8 cellular contexts compared by ENCODE assay signal in genomic region chr12:50282581-50283229, GRCh38. TPM values are rescaled to one million over a fixed set of nuclear protein-coding genes. Genes with fewer than 3 reads are reported as not detected.
DNase-seq lines count a peak whose midpoint lies in the region; ATAC-seq, FAIRE-seq and TF ChIP-seq lines count a peak whose summit lies in the region.

No MANE protein-coding gene starts in this region.

- no peak for ATAC-seq in HG03457 (IDR thresholded peaks at IDR 0.05; ENCODE audit: unreplicated experiment)

- H3K36me3 ChIP-seq in OCI-LY7 (ENCODE audit: insufficient read depth, low read length), result no peaks in the 10 kb centered on the region
- no peaks in the 10 kb centered on the region for H3K36me3 ChIP-seq in ectodermal cell (ENCODE audit: control insufficient read depth, insufficient read depth, low read length)
- H3K36me3 ChIP-seq in mesendoderm (ENCODE audit: control insufficient read depth, insufficient read depth, low read length), result no peaks in the 10 kb centered on the region

- H2AFZ ChIP-seq in OCI-LY7 (ENCODE audit: low read length), result peak overlapping the region; percentile 51; the same call in 1 of the 2 replicates

- TF ChIP-seq CTCF in OCI-LY7 (conservative IDR thresholded peaks at IDR 0.05; ENCODE audit: low read length), result no peak

- H3K4me3 ChIP-seq in OCI-LY7 (ENCODE audit: low read depth, low read length, poor library complexity, severe bottlenecking) (peak overlapping the region; percentile 66), ectodermal cell (ENCODE audit: insufficient read depth, low read depth, low read length) (peak overlapping the region; percentile 59), mesendoderm (ENCODE audit: low read length) (peak overlapping the region; percentile 22)

- H3K9me3 ChIP-seq in OCI-LY7 (ENCODE audit: low read length) (no peaks in the 10 kb centered on the region), ectodermal cell (ENCODE audit: control insufficient read depth, low read length) (no peaks in the 10 kb centered on the region)

- H4K8ac ChIP-seq in mesendoderm (ENCODE audit: low read depth, low read length), result no peak overlapping the region

- H2AK5ac ChIP-seq in mesendoderm (ENCODE audit: low read length), result no peak overlapping the region

- intact Hi-C loops in OCI-LY7 (cut with micrococcal nuclease; ENCODE audit: unreplicated experiment), result no loop called here

- H4K20me1 ChIP-seq in OCI-LY7 (ENCODE audit: insufficient read depth, low read length), result no peaks in the 10 kb centered on the region

- CTCF ChIA-PET in OCI-LY7 (lab: Charles Lee; ENCODE audit: unreplicated experiment), result interaction anchor here (0.6 kb wide), 1 partner anchor 56 kb away, joined by 4 read pairs; no protein-coding TSS in a partner anchor

- H3K79me1 ChIP-seq in mesendoderm (ENCODE audit: low read length), result no peaks in the 10 kb centered on the region

- FAIRE-seq in H54 (lab: Jason Lieb, UNC), result peak; percentile 23
- FAIRE-seq in urothelium cell line (lab: Jason Lieb, UNC), result no peak

- H3K9me2 ChIP-seq in OCI-LY7 (ENCODE audit: insufficient read depth, low read length), result no peaks in the 10 kb centered on the region

- no peak overlapping the region for H2BK15ac ChIP-seq in mesendoderm (replicated peaks; ENCODE audit: low read depth)

- H3K4me2 ChIP-seq in OCI-LY7 (ENCODE audit: low read length) (peak overlapping the region; percentile 65), mesendoderm (ENCODE audit: low read length) (peak overlapping the region; percentile 61)

- no peak overlapping the region for H2BK120ac ChIP-seq in mesendoderm (ENCODE audit: low read depth, low read length)

- no TSS peak for BruUV-seq in OCI-LY7 (replicated peaks; lab: Mats Ljungman, UMichigan)

- peak overlapping the region; percentile 53 for H3K9ac ChIP-seq in mesendoderm (ENCODE audit: low read length)

- H2BK5ac ChIP-seq in mesendoderm (ENCODE audit: low read length), result no peak overlapping the region

- H3K79me2 ChIP-seq in OCI-LY7 (ENCODE audit: insufficient read depth, low read depth, low read length), result no peaks in the 10 kb centered on the region
- no peaks in the 10 kb centered on the region for H3K79me2 ChIP-seq in mesendoderm (ENCODE audit: control insufficient read depth, insufficient read depth, low read length)

- no peak overlapping the region for H3K4ac ChIP-seq in mesendoderm (ENCODE audit: low read depth, low read length)

- no peak overlapping the region for H3K27ac ChIP-seq in OCI-LY7 (ENCODE audit: low read depth, low read length, poor library complexity, severe bottlenecking)
- H3K27ac ChIP-seq in ectodermal cell (ENCODE audit: insufficient read depth, low read depth, low read length, poor library complexity, severe bottlenecking), result no peak overlapping the region
- H3K27ac ChIP-seq in mesendoderm (ENCODE audit: low read depth, low read length), result no peak overlapping the region

- H3K4me1 ChIP-seq in OCI-LY7 (ENCODE audit: insufficient read depth, low read length, poor library complexity, severe bottlenecking) (no peaks in the 10 kb centered on the region), ectodermal cell (ENCODE audit: control insufficient read depth, insufficient read depth, low read length) (peaks cover 3% of the 10 kb centered on the region), mesendoderm (ENCODE audit: control insufficient read depth, low read depth, low read length) (peaks cover 5% of the 10 kb centered on the region)

- H3K56ac ChIP-seq in mesendoderm (ENCODE audit: low read length), result peak overlapping the region; percentile 40

- DNase-seq in AG20443 (ENCODE audit: low spot score), result peak; percentile 50
- DNase-seq in H54 (ENCODE audit: insufficient read length, low spot score), result peak; percentile 42
- DNase-seq in OCI-LY7 (ENCODE audit: low spot score), result no peak
- DNase-seq in mesendoderm, result no peak
- peak; percentile 19 for DNase-seq in urothelium cell line (ENCODE audit: low spot score)
- no peak for DNase-seq in stimulated activated CD4-positive, alpha-beta T cell treated with anti-CD3 and anti-CD28 coated beads, Interleukin-2, amount 100 ng/mL, for 24 hours

- no peak overlapping the region for H3K18ac ChIP-seq in mesendoderm (ENCODE audit: low read length)

- no peak overlapping the region for H4K5ac ChIP-seq in mesendoderm (ENCODE audit: low read length)

- H3K27me3 ChIP-seq in ectodermal cell (ENCODE audit: control insufficient read depth, insufficient read depth, low read length, poor library complexity, severe bottlenecking) (peaks cover 21% of the 10 kb centered on the region), mesendoderm (ENCODE audit: insufficient read depth, low read length, poor library complexity) (no peaks in the 10 kb centered on the region)

- POLR2A ChIA-PET in OCI-LY7 (lab: Charles Lee), result interaction anchor here (1.0 kb wide), 1 partner anchor 23 kb away, joined by 4 read pairs; no protein-coding TSS in a partner anchor

- TF ChIP-seq POLR2A in H54 (IDR thresholded peaks at IDR 0.05; ENCODE audit: low read depth, low read length), result no peak

- 57 to 62% methylated on average over 19 of the region's 19 CpGs for WGBS in ectodermal cell, 2 experiments
- WGBS in mesendoderm (ENCODE audit: extremely low coverage, insufficient coverage, low lambda C conversion rate), result no CpG with 5 or more reads among the region's 19 CpGs

- no peak overlapping the region for H3K23ac ChIP-seq in mesendoderm (ENCODE audit: low read length)

RNA-seq across cellular contexts. Expression of gene LIMA1, which starts 0.6 kb away (rescaled TPM):
- 6.2 and 7.4 TPM in 2 replicates for total RNA-seq in OCI-LY7 (2014; rRNA removed; shearing (Covaris generic))
- total RNA-seq in OCI-LY7 (2022), result 18.2 and 20.4 TPM in 2 replicates
- polyA plus RNA-seq in ectodermal cell (2013, experiment 1 of 4), result 25.3 TPM
- polyA plus RNA-seq in ectodermal cell (2013, experiment 2 of 4), result 24.4 TPM
- polyA plus RNA-seq in ectodermal cell (2013, experiment 3 of 4), result 22.8 TPM
- 23.3 TPM for polyA plus RNA-seq in ectodermal cell (2013, experiment 4 of 4)
- 94.9 TPM for polyA plus RNA-seq in mesendoderm (2013, experiment 1 of 2)
- polyA plus RNA-seq in mesendoderm (2013, experiment 2 of 2), result 93.3 TPM

Comparison
In these comparisons a context has a peak if more than half of its experiments do, and no peak if none do; other contexts are left out.
1. DNase-seq: peak in AG20443 (single experiment), H54 (single experiment) and urothelium cell line (single experiment); none in OCI-LY7 (single experiment), mesendoderm (single experiment) and stimulated activated CD4-positive, alpha-beta T cell treated with anti-CD3 and anti-CD28 coated beads, Interleukin-2, amount 100 ng/mL, for 24 hours (0 of 2).
2. Peak in every context shown above with its lines, with median percentiles within 50 percentile points of each other: H3K4me3 ChIP-seq.